In genomic region chr22:24273901-24274300, GRCh38 we compare ENCODE assay signal across 10 cellular contexts. TPM values are rescaled to one million over a fixed set of nuclear protein-coding genes. Genes with fewer than 3 reads are reported as not detected.
DNase-seq lines count a peak whose midpoint lies in the region; ATAC-seq and TF ChIP-seq lines count a peak whose summit lies in the region.
"Not testable (repeated sequence)": the region's sequence is repeated elsewhere in the genome, so short reads cannot be mapped to it uniquely, and the experiment has no call there.
"Had no signal": no experiment of that assay in that cellular context is flagged by ENCODE, and none has a peak within 500 bp of the region (broad histone marks: within the 10 kb centered on the region; RNA-seq: fewer than 3 reads in every experiment).

No MANE protein-coding gene starts in this region.

- TF ChIP-seq CTCF in SK-N-SH (IDR thresholded peaks at IDR 0.05); chondrocyte (IDR thresholded peaks at IDR 0.05); neural progenitor cell (IDR thresholded peaks at IDR 0.05): not testable (repeated sequence)

- H3K27me3 Mint-ChIP-seq in IgD-negative memory B cell; chondrocyte (ENCODE audit: low read depth); neural progenitor cell (ENCODE audit: insufficient read depth, low read depth); stimulated activated naive B cell treated with anti-CD40 and anti-IgM and Interleukin-4, amounts not matched to agents 10 μg/mL and 1 μg/mL and 100 μg/mL, for 72 hours: not testable (repeated sequence)

- not testable (repeated sequence) for DNase-seq in SK-N-SH; chondrocyte (ENCODE audit: low spot score); right cardiac atrium; stimulated activated naive B cell treated with anti-CD40 and anti-IgM and Interleukin-4, amounts not matched to agents 10 μg/mL and 1 μg/mL and 100 μg/mL, for 72 hours
- peak; percentile 70 for DNase-seq in neural progenitor cell (ENCODE audit: low spot score)

- peak overlapping the region; percentile 65 for H3K4me2 ChIP-seq in SK-N-SH
- H3K4me2 ChIP-seq in neural progenitor cell: peak overlapping the region; percentile 92

- H3K9me3 ChIP-seq in SK-N-SH; right cardiac atrium (ENCODE audit: control insufficient read depth, low read length); neural progenitor cell (ENCODE audit: low read depth): not testable (repeated sequence)

- TF ChIP-seq RAD21 in SK-N-SH (IDR thresholded peaks at IDR 0.05; ENCODE audit: low read length): not testable (repeated sequence)

- H3K9me3 Mint-ChIP-seq in IgD-negative memory B cell; chondrocyte (ENCODE audit: low read depth); neural progenitor cell; stimulated activated naive B cell treated with anti-CD40 and anti-IgM and Interleukin-4, amounts not matched to agents 10 μg/mL and 1 μg/mL and 100 μg/mL, for 72 hours: not testable (repeated sequence)

- H3K4me3 ChIP-seq in GM08714 (ENCODE audit: low read length) (peak overlapping the region; percentile 21; the same call in 1 of the 2 replicates), neural progenitor cell (peak overlapping the region; percentile 3)
- not testable (repeated sequence) for H3K4me3 ChIP-seq in SK-N-SH (ENCODE audit: low read depth in 2 of 2, low read length in 1 of 2); right cardiac atrium (ENCODE audit: low read length)

- H3K79me2 ChIP-seq in SK-N-SH (ENCODE audit: insufficient read depth) (peaks cover 79% of the 10 kb centered on the region), neural progenitor cell (ENCODE audit: low read depth) (peaks cover 69% of the 10 kb centered on the region)

- H3K27ac Mint-ChIP-seq in IgD-negative memory B cell (peak overlapping the region in 1 of 3 donors; percentile 33), chondrocyte (ENCODE audit: unreplicated experiment) (peak overlapping the region; percentile 55)
- not testable (repeated sequence) for H3K27ac Mint-ChIP-seq in neural progenitor cell
- peak overlapping the region; percentile 86 for H3K27ac Mint-ChIP-seq in stimulated activated naive B cell treated with anti-CD40 and anti-IgM and Interleukin-4, amounts not matched to agents 10 μg/mL and 1 μg/mL and 100 μg/mL, for 72 hours

- H2AFZ ChIP-seq in SK-N-SH (ENCODE audit: low read depth); neural progenitor cell (replicated peaks): not testable (repeated sequence)

- intact Hi-C loops in right cardiac atrium (cut with DNase I): not testable (repeated sequence)

- not testable (repeated sequence) for ATAC-seq in right cardiac atrium
- ATAC-seq in stimulated activated naive B cell treated with anti-CD40 and anti-IgM and Interleukin-4, amounts not matched to agents 10 μg/mL and 1 μg/mL and 100 μg/mL, for 72 hours (replicated peaks): peak in 1 of 2 donors; percentile 2

- not testable (repeated sequence) for H3K4me1 ChIP-seq in SK-N-SH (ENCODE audit: control insufficient read depth in 1 of 2, insufficient read depth in 2 of 2, low read depth in 1 of 2, low read length in 1 of 2); right cardiac atrium (ENCODE audit: control insufficient read depth, insufficient read depth, low read length)
- peaks cover 24% of the 10 kb centered on the region for H3K4me1 ChIP-seq in neural progenitor cell

- not testable (repeated sequence) for TF ChIP-seq EP300 in SK-N-SH (IDR thresholded peaks at IDR 0.05; ENCODE audit: borderline replicate concordance in 1 of 2, low read depth in 1 of 2, low read length in 1 of 2)

- not testable (repeated sequence) for H3K9me2 ChIP-seq in SK-N-SH

- H3F3A ChIP-seq in SK-N-SH (replicated peaks; ENCODE audit: insufficient read depth): not testable (repeated sequence)
- H3F3A ChIP-seq in neural progenitor cell (ENCODE audit: low read depth): peaks cover 32% of the 10 kb centered on the region

- H3K36me3 Mint-ChIP-seq in IgD-negative memory B cell; chondrocyte (ENCODE audit: low read depth); neural progenitor cell: not testable (repeated sequence)
- peaks cover 10 to 11% of the 10 kb centered on the region in 2 donors for H3K36me3 Mint-ChIP-seq in stimulated activated naive B cell treated with anti-CD40 and anti-IgM and Interleukin-4, amounts not matched to agents 10 μg/mL and 1 μg/mL and 100 μg/mL, for 72 hours

- H3K4me3 Mint-ChIP-seq in IgD-negative memory B cell (peak overlapping the region in 3 of 4 donors; percentile 63 to 88 (median 64)), neural progenitor cell (peak overlapping the region; percentile 63)
- H3K4me3 Mint-ChIP-seq in chondrocyte (ENCODE audit: unreplicated experiment): not testable (repeated sequence)
- H3K4me3 Mint-ChIP-seq in stimulated activated naive B cell treated with anti-CD40 and anti-IgM and Interleukin-4, amounts not matched to agents 10 μg/mL and 1 μg/mL and 100 μg/mL, for 72 hours: peak overlapping the region; percentile 48 to 59

- POLR2A ChIA-PET in SK-N-SH (lab: Yijun Ruan, JAX): not testable (repeated sequence)

- H3K9ac ChIP-seq in SK-N-SH, neural progenitor cell: not testable (repeated sequence)

- 71% methylated on average over 4 of the region's 4 CpGs for WGBS in SK-N-SH (ENCODE audit: low lambda C conversion rate)
- 52% methylated on average over 4 of the region's 4 CpGs for WGBS in right cardiac atrium

- CTCF ChIA-PET in SK-N-SH (lab: Yijun Ruan, JAX): not testable (repeated sequence)

- H3K4me1 Mint-ChIP-seq in IgD-negative memory B cell (peaks cover 31 to 36% (median 32%) of the 10 kb centered on the region in 3 donors), chondrocyte (ENCODE audit: low read depth) (peaks cover 48% of the 10 kb centered on the region), neural progenitor cell (peaks cover 41% of the 10 kb centered on the region)
- peaks cover 20 to 60% of the 10 kb centered on the region in 2 donors for H3K4me1 Mint-ChIP-seq in stimulated activated naive B cell treated with anti-CD40 and anti-IgM and Interleukin-4, amounts not matched to agents 10 μg/mL and 1 μg/mL and 100 μg/mL, for 72 hours

- peak overlapping the region in 1 of 2 experiments; percentile 17; a peak in 3 of 4 replicates for H3K27ac ChIP-seq in SK-N-SH (ENCODE audit: low read depth in 2 of 2, low read length in 1 of 2)
- H3K27ac ChIP-seq in right cardiac atrium (ENCODE audit: low read length): peak overlapping the region; percentile 58
- peak overlapping the region; percentile 6 for H3K27ac ChIP-seq in neural progenitor cell

- H3K36me3 ChIP-seq in SK-N-SH (replicated peaks in 1 of 2; ENCODE audit: control insufficient read depth in 1 of 2, insufficient read depth in 2 of 2, low read length in 1 of 2); neural progenitor cell: not testable (repeated sequence)

- peaks cover 41% of the 10 kb centered on the region for H4K20me1 ChIP-seq in SK-N-SH (ENCODE audit: insufficient read depth)
- H4K20me1 ChIP-seq in neural progenitor cell (ENCODE audit: low read depth): peaks cover 61% of the 10 kb centered on the region

- not testable (repeated sequence) for H3K27me3 ChIP-seq in SK-N-SH (ENCODE audit: insufficient read depth); right cardiac atrium (ENCODE audit: control insufficient read depth, insufficient read depth); neural progenitor cell

RNA-seq across cellular contexts. Expression of gene SPECC1L, which starts 3.3 kb away (rescaled TPM):
- 19.3 TPM for polyA plus RNA-seq in IgD-negative memory B cell
- polyA plus RNA-seq in SK-N-SH (2012; rRNA removed): 22.9 and 25.9 TPM in 2 replicates
- polyA plus RNA-seq in SK-N-SH (2012; cell fraction: cytosol; rRNA removed): 17.8 and 21.8 TPM in 2 replicates
- 36.5 and 44.0 TPM in 2 replicates for polyA plus RNA-seq in SK-N-SH (2012; cell fraction: nucleus; rRNA removed)
- total RNA-seq in chondrocyte: 78.7 to 92.6 TPM (median 91.3 TPM) in 3 replicates
- total RNA-seq in right cardiac atrium: 10 to 100 TPM; 66.1 to 76.1 (median 71.7) TPM
- 16.9 TPM for polyA plus RNA-seq in right cardiac atrium
- total RNA-seq in neural progenitor cell (ENCODE audit: low replicate concordance): 35.8 and 48.9 TPM in 2 replicates

RNA-seq across cellular contexts. Expression of gene GGT5, which starts 29.0 kb away (rescaled TPM):
- polyA plus RNA-seq in IgD-negative memory B cell (not detected), SK-N-SH (2012; rRNA removed) (3.3 and 4.6 TPM in 2 replicates), right cardiac atrium (46.3 TPM)
- polyA plus RNA-seq in SK-N-SH (2012; cell fraction: cytosol; rRNA removed): 1.2 and 2.7 TPM in 2 replicates
- 6.3 and 7.6 TPM in 2 replicates for polyA plus RNA-seq in SK-N-SH (2012; cell fraction: nucleus; rRNA removed)
- total RNA-seq in chondrocyte (30.7 to 47.2 TPM (median 37.5 TPM) in 3 replicates), right cardiac atrium (10 to 100 TPM; 30.2 to 61.0 (median 45.1) TPM), neural progenitor cell (ENCODE audit: low replicate concordance) (not detected in 2 replicates)
- total RNA-seq: activated T-helper 1 cell treated with anti-CD3 and anti-CD28 coated beads, Interleukin-12 subunit alpha, Interleukin-12 subunit beta, Interleukin-2, Interleukin-4 antibody, amounts not matched to agents 30 ng/mL and 10 ng/mL and 1 ng/mL, durations not matched to agents 14 hours and 24 hours and 36 hours; CD4-positive, alpha-beta memory T cell; G401 had no signal
- polyA plus RNA-seq: CD4-positive, alpha-beta memory T cell had no signal

Comparison
In these comparisons a context has a peak if more than half of its experiments do, and no peak if none do; other contexts are left out.
1. RNA of gene GGT5, which starts 29.0 kb away (total RNA-seq): 30.2 to 61.0 TPM in right cardiac atrium and 30.7 to 47.2 TPM in chondrocyte; not detected in neural progenitor cell; every median in the first group is over 10 times any median in the second.